Comparison of ENCODE assay signal across 17 cellular contexts in genomic region chr7:141227454-141227853, GRCh38.
A peak's percentile ranks its signal among the peaks of the same experiment; 100 is the strongest.
DNase-seq lines count a peak whose midpoint lies in the region; ATAC-seq lines count a peak whose summit lies in the region.
"Had no signal": no experiment of that assay in that cellular context is flagged by ENCODE, and none has a peak within 500 bp of the region (broad histone marks: within the 10 kb centered on the region; RNA-seq: fewer than 3 reads in every experiment).

No MANE protein-coding gene starts in this region.

- DNase-seq in NCI-H748 (lab: John Stamatoyannopoulos, UW; ENCODE audit: unreplicated experiment), result peak; percentile 22
- no peak for DNase-seq in NCI-H748 treated with DMSO at 0.1 percent for 48 hours (lab: John Stamatoyannopoulos, UW)
- peak; percentile 8 for DNase-seq in M059J (ENCODE audit: low read depth)
- peak; percentile 61 for DNase-seq in NCI-H69 (lab: John Stamatoyannopoulos, UW)
- peak; percentile 9 for DNase-seq in renal cortical epithelial cell (ENCODE audit: low read depth)
- DNase-seq in pons (ENCODE audit: low spot score), result no peak
- DNase-seq in stimulated activated naive CD4-positive, alpha-beta T cell (lab: John Stamatoyannopoulos, UW), result no peak
- DNase-seq: DMS153, H7, Kasumi-1, NCI-H1092 treated with DMSO at 0.1 percent for 48 hours, NCI-H1694 treated with DMSO at 0.1 percent for 48 hours, NCI-H446, NCI-H526 treated with DMSO at 0.1 percent for 48 hours, OCI-M1, Right ventricle myocardium superior had no signal

- no peak for ATAC-seq in GM18858 (IDR thresholded peaks at IDR 0.05; ENCODE audit: unreplicated experiment)

Comparison
In these comparisons a context has a peak if more than half of its experiments do, and no peak if none do; other contexts are left out.
1. DNase-seq: peak in NCI-H748 (single experiment), M059J (single experiment), NCI-H69 (single experiment) and renal cortical epithelial cell (single experiment); none in NCI-H748 treated with DMSO at 0.1 percent for 48 hours (single experiment), pons (single experiment) and stimulated activated naive CD4-positive, alpha-beta T cell (0 of 6).